Comparison of ENCODE assay signal across 7 cellular contexts in genomic region chr19:48715276-48715675, GRCh38. TPM values are rescaled to one million over a fixed set of nuclear protein-coding genes. Genes with fewer than 3 reads are reported as not detected.
DNase-seq lines count a peak whose midpoint lies in the region; ATAC-seq, FAIRE-seq and TF ChIP-seq lines count a peak whose summit lies in the region.
"Had no signal": no experiment of that assay in that cellular context is flagged by ENCODE, and none has a peak within 500 bp of the region (broad histone marks: within the 10 kb centered on the region; RNA-seq: fewer than 3 reads in every experiment).

No MANE protein-coding gene starts in this region.

- FAIRE-seq in astrocyte (lab: Jason Lieb, UNC), result no peak

- H3K4me3 Mint-ChIP-seq in GM23338 (peak overlapping the region; percentile 87), astrocyte (ENCODE audit: unreplicated experiment) (peak overlapping the region; percentile 83)

- H3K4me1 ChIP-seq in GM23338 (ENCODE audit: insufficient read depth) (peaks cover 44% of the 10 kb centered on the region), astrocyte (ENCODE audit: insufficient read depth, low read length) (peaks cover 25% of the 10 kb centered on the region), osteoblast (ENCODE audit: insufficient read depth, low read length) (peaks cover 33% of the 10 kb centered on the region)

- H3K4me3 ChIP-seq in GM23338 (peak overlapping the region; percentile 85; the same call in 1 of the 2 replicates), astrocyte (ENCODE audit: insufficient read depth, low read depth, low read length) (no peak overlapping the region), osteoblast (ENCODE audit: insufficient read depth, low read length) (peak overlapping the region; percentile 75)

- peaks cover 10% of the 10 kb centered on the region; the same call in 1 of the 2 replicates for H3F3A ChIP-seq in GM23338 (replicated peaks; ENCODE audit: low read depth)

- no peaks in the 10 kb centered on the region for H3K9me2 ChIP-seq in GM23338 (ENCODE audit: insufficient read depth)

- H3K27ac ChIP-seq in GM23338 (ENCODE audit: low read depth), result no peak overlapping the region
- no peak overlapping the region for H3K27ac ChIP-seq in astrocyte (ENCODE audit: low read depth, low read length)
- H3K27ac ChIP-seq in osteoblast (ENCODE audit: low read depth, low read length), result no peak overlapping the region

- peaks cover 41% of the 10 kb centered on the region for H3K4me1 Mint-ChIP-seq in GM23338
- peaks cover 3% of the 10 kb centered on the region for H3K4me1 Mint-ChIP-seq in astrocyte (ENCODE audit: low read depth, unreplicated experiment)

- H3K36me3 Mint-ChIP-seq in GM23338 (ENCODE audit: low read depth), result peaks cover 7% of the 10 kb centered on the region; the same call in 2 of the 3 replicates
- peaks cover 7% of the 10 kb centered on the region for H3K36me3 Mint-ChIP-seq in astrocyte (ENCODE audit: low read depth, unreplicated experiment)

- H2AFZ ChIP-seq in GM23338, result no peak overlapping the region
- no peak overlapping the region for H2AFZ ChIP-seq in astrocyte (ENCODE audit: low read depth, low read length)
- no peak overlapping the region for H2AFZ ChIP-seq in osteoblast (ENCODE audit: low read length)

- H3K79me2 ChIP-seq in GM23338 (replicated peaks; ENCODE audit: insufficient read depth) (no peaks in the 10 kb centered on the region), astrocyte (ENCODE audit: insufficient read depth, low read length) (no peaks in the 10 kb centered on the region), osteoblast (ENCODE audit: insufficient read depth, low read length) (peaks cover 12% of the 10 kb centered on the region)

- H3K27me3 Mint-ChIP-seq in GM23338 (ENCODE audit: insufficient read depth, low read depth, poor library complexity), result peaks cover 25% of the 10 kb centered on the region
- no peaks in the 10 kb centered on the region for H3K27me3 Mint-ChIP-seq in astrocyte (ENCODE audit: low read depth, unreplicated experiment)

- no peak for TF ChIP-seq CTCF in GM23338 (conservative IDR thresholded peaks at IDR 0.05; ENCODE audit: low read depth in 2 of 2)
- no peak for TF ChIP-seq CTCF in astrocyte (IDR thresholded peaks at IDR 0.05; ENCODE audit: insufficient read depth, low read depth, low read length)
- no peak for TF ChIP-seq CTCF in osteoblast (IDR thresholded peaks at IDR 0.05; ENCODE audit: extremely low read depth, low read depth, low read length)

- DNase-seq in GM23338 (ENCODE audit: low spot score) (no peak), astrocyte (ENCODE audit: low read depth) (no peak), osteoblast (ENCODE audit: insufficient read length, low spot score, missing footprints) (peak; percentile 31), NCI-H2107 treated with DMSO at 0.1 percent for 48 hours (lab: John Stamatoyannopoulos, UW; ENCODE audit: unreplicated experiment) (no peak)
- DNase-seq: OCI-M1 had no signal

- H3K9ac ChIP-seq in astrocyte (ENCODE audit: low read length), result peak overlapping the region; percentile 86

- H3K9me3 Mint-ChIP-seq in GM23338, result peaks cover 12% of the 10 kb centered on the region; the same call in 2 of the 3 replicates
- no peaks in the 10 kb centered on the region for H3K9me3 Mint-ChIP-seq in astrocyte (ENCODE audit: unreplicated experiment)

- no peaks in the 10 kb centered on the region for H3K9me3 ChIP-seq in astrocyte (ENCODE audit: insufficient read depth, low read depth, low read length)
- H3K9me3 ChIP-seq in osteoblast (ENCODE audit: low read depth, low read length), result no peaks in the 10 kb centered on the region

- H3K4me2 ChIP-seq in GM23338 (no peak overlapping the region), astrocyte (ENCODE audit: low read length) (peak overlapping the region; percentile 94), osteoblast (ENCODE audit: insufficient read depth, low read length) (peak overlapping the region; percentile 96)

- no peak for ATAC-seq in GM23338
- no peak for ATAC-seq in GM19455 (IDR thresholded peaks at IDR 0.05; ENCODE audit: unreplicated experiment)
- ATAC-seq in HG03039 (IDR thresholded peaks at IDR 0.05; ENCODE audit: unreplicated experiment), result no peak

- no peaks in the 10 kb centered on the region for H4K20me1 ChIP-seq in GM23338 (replicated peaks; ENCODE audit: insufficient read depth)
- no peaks in the 10 kb centered on the region for H4K20me1 ChIP-seq in astrocyte (ENCODE audit: insufficient read depth, low read length)
- H4K20me1 ChIP-seq in osteoblast (ENCODE audit: insufficient read depth, low read length), result no peaks in the 10 kb centered on the region

- H3K27me3 ChIP-seq in GM23338 (ENCODE audit: insufficient read depth) (no peaks in the 10 kb centered on the region), astrocyte (ENCODE audit: insufficient read depth, low read length) (no peaks in the 10 kb centered on the region), osteoblast (ENCODE audit: insufficient read depth, low read length) (no peaks in the 10 kb centered on the region)

- H3K27ac Mint-ChIP-seq in GM23338, result no peak overlapping the region; the same call in 1 of the 2 replicates
- no peak overlapping the region for H3K27ac Mint-ChIP-seq in astrocyte (ENCODE audit: unreplicated experiment)

- H3K36me3 ChIP-seq in GM23338 (ENCODE audit: insufficient read depth) (no peaks in the 10 kb centered on the region), astrocyte (ENCODE audit: insufficient read depth, low read length) (no peaks in the 10 kb centered on the region), osteoblast (ENCODE audit: insufficient read depth, low read length) (no peaks in the 10 kb centered on the region)

TF ChIP-seq in GM23338, 12 proteins besides CTCF, POLR2A, EP300 and RAD21 (continues in another document):
- no peak for TF ChIP-seq EZH2phosphoT487 (IDR thresholded peaks at IDR 0.05; ENCODE audit: unreplicated experiment)
- no peak for TF ChIP-seq EZH2 (IDR thresholded peaks at IDR 0.05; ENCODE audit: low read depth, unreplicated experiment)
- TF ChIP-seq POLR2AphosphoS5 (IDR thresholded peaks at IDR 0.05; ENCODE audit: low read depth), result no peak
- TF ChIP-seq, protein P1, sequence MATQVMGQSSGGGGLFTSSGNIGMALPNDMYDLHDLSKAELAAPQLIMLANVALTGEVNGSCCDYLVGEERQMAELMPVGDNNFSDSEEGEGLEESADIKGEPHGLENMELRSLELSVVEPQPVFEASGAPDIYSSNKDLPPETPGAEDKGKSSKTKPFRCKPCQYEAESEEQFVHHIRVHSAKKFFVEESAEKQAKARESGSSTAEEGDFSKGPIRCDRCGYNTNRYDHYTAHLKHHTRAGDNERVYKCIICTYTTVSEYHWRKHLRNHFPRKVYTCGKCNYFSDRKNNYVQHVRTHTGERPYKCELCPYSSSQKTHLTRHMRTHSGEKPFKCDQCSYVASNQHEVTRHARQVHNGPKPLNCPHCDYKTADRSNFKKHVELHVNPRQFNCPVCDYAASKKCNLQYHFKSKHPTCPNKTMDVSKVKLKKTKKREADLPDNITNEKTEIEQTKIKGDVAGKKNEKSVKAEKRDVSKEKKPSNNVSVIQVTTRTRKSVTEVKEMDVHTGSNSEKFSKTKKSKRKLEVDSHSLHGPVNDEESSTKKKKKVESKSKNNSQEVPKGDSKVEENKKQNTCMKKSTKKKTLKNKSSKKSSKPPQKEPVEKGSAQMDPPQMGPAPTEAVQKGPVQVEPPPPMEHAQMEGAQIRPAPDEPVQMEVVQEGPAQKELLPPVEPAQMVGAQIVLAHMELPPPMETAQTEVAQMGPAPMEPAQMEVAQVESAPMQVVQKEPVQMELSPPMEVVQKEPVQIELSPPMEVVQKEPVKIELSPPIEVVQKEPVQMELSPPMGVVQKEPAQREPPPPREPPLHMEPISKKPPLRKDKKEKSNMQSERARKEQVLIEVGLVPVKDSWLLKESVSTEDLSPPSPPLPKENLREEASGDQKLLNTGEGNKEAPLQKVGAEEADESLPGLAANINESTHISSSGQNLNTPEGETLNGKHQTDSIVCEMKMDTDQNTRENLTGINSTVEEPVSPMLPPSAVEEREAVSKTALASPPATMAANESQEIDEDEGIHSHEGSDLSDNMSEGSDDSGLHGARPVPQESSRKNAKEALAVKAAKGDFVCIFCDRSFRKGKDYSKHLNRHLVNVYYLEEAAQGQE (IDR thresholded peaks at IDR 0.05; ENCODE audit: unreplicated experiment), result no peak
- TF ChIP-seq ZNF114 (CRISPR knock-in tag; IDR thresholded peaks at IDR 0.05), result no peak
- TF ChIP-seq CREB1 (CRISPR knock-in tag; IDR thresholded peaks at IDR 0.05; ENCODE audit: low read depth), result no peak
- TF ChIP-seq STAT1 (IDR thresholded peaks at IDR 0.05; ENCODE audit: unreplicated experiment), result no peak
- TF ChIP-seq, protein P2, sequence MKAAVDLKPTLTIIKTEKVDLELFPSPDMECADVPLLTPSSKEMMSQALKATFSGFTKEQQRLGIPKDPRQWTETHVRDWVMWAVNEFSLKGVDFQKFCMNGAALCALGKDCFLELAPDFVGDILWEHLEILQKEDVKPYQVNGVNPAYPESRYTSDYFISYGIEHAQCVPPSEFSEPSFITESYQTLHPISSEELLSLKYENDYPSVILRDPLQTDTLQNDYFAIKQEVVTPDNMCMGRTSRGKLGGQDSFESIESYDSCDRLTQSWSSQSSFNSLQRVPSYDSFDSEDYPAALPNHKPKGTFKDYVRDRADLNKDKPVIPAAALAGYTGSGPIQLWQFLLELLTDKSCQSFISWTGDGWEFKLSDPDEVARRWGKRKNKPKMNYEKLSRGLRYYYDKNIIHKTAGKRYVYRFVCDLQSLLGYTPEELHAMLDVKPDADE (IDR thresholded peaks at IDR 0.05), result no peak

RNA-seq across cellular contexts. Expression of gene MAMSTR, which starts 4.2 kb away (rescaled TPM):
- total RNA-seq in GM23338 (2014; rRNA removed; shearing (Covaris generic)), result 0.39 and 1.9 TPM in 2 replicates
- polyA plus RNA-seq in GM23338 (2016; fragmentation: Nextera tagmentation; extraction: Ambion mirVana), result 2.0 and 2.5 TPM in 2 replicates
- total RNA-seq in astrocyte (0.55 and 0.57 TPM in 2 replicates), osteoblast (0.36 and 0.59 TPM in 2 replicates)

RNA-seq across cellular contexts. Expression of gene FUT2, which starts 19.5 kb away (rescaled TPM):
- 2.2 and 5.6 TPM in 2 replicates for total RNA-seq in GM23338 (2014; rRNA removed; shearing (Covaris generic))
- polyA plus RNA-seq in GM23338 (2016; fragmentation: Nextera tagmentation; extraction: Ambion mirVana), result 4.8 and 5.0 TPM in 2 replicates
- total RNA-seq in astrocyte (not detected in 2 replicates), osteoblast (not detected in 2 replicates)

RNA-seq across cellular contexts. Expression of gene RASIP1, which starts 25.1 kb away (rescaled TPM):
- total RNA-seq in GM23338 (2014; rRNA removed; shearing (Covaris generic)), result 14.8 and 18.0 TPM in 2 replicates
- 9.2 and 11.2 TPM in 2 replicates for polyA plus RNA-seq in GM23338 (2016; fragmentation: Nextera tagmentation; extraction: Ambion mirVana)
- 0.26 and 0.68 TPM in 2 replicates for total RNA-seq in astrocyte
- total RNA-seq in osteoblast, result 2.1 and 3.6 TPM in 2 replicates

RNA-seq across cellular contexts. Expression of gene IZUMO1, which starts 31.4 kb away (rescaled TPM):
- 1.7 and 3.5 TPM in 2 replicates for total RNA-seq in GM23338 (2014; rRNA removed; shearing (Covaris generic))
- polyA plus RNA-seq in GM23338 (2016; fragmentation: Nextera tagmentation; extraction: Ambion mirVana), result 1.2 and 1.3 TPM in 2 replicates
- not detected in 2 replicates for total RNA-seq in astrocyte
- total RNA-seq in osteoblast, result not detected in 2 replicates

RNA-seq across cellular contexts. Expression of gene FUT1, which starts 37.2 kb away (rescaled TPM):
- total RNA-seq in GM23338 (2014; rRNA removed; shearing (Covaris generic)), result 20.3 and 20.8 TPM in 2 replicates
- 4.4 and 4.7 TPM in 2 replicates for polyA plus RNA-seq in GM23338 (2016; fragmentation: Nextera tagmentation; extraction: Ambion mirVana)
- total RNA-seq in astrocyte (0.65 and 0.91 TPM in 2 replicates), osteoblast (under 0.01 TPM in 1 of 2 replicates, not detected in the other)
